In the genomic region with DNA sequence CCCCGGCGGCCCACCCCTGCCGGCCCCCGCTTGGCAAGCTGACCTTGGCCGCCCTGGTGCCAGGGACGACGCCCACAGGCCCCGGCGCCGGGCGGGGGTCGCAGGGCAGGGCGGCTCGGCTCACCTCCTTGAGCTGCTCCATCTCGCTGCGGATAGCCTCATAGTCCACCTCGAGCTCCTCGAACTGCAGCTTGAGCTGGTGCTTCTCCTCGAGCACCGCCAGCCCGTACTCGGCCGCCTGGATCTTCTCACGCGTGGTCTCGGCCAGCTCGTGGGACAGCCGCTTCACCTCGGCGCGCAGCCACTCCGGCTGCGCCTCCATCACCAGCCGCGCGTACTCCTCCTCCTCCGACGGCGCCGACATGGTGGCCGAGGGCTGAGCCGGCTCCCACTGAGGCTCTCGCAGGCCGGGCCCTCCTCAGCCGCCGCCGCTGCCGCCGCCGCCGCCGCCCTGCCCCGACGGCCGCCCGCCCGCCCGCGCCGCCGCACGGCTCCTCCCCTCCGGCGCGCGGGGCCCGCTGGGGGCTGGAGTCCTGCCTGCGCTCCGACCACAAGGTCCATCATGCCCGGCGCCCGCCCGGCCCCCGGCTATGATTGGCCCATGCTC, we compare ENCODE assay signal across 8 cellular contexts. TPM values are rescaled to one million over a fixed set of nuclear protein-coding genes. Genes with fewer than 3 reads are reported as not detected.
DNase-seq lines count a peak whose midpoint lies in the region; ATAC-seq and TF ChIP-seq lines count a peak whose summit lies in the region.

A gene (minus strand): TSS at position 453 of the 607 bp plus-strand sequence. CDS start 89 bp downstream, at position 364.

- peaks cover 57% of the 10 kb centered on the region for H3K4me1 Mint-ChIP-seq in activated B cell treated with CpG ODN at 0.5 μM for 24 hours
- peaks cover 32% of the 10 kb centered on the region for H3K4me1 Mint-ChIP-seq in glutamatergic neuron (ENCODE audit: low read depth, unreplicated experiment)

- H3K27me3 ChIP-seq in prostate gland (replicated peaks; ENCODE audit: insufficient read depth) = no peaks in the 10 kb centered on the region

- intact Hi-C loops in activated B cell treated with CpG ODN at 0.5 μM for 24 hours (cut with micrococcal nuclease) (loop anchor here (1.0 to 10.0 kb wide), 4 partner anchors 300 to 802 kb away; a partner anchor contains a TSS), prostate gland (cut with DNase I) (no loop called here)

- H3K36me3 Mint-ChIP-seq in activated B cell treated with CpG ODN at 0.5 μM for 24 hours (ENCODE audit: low read depth) = peaks cover 2% of the 10 kb centered on the region
- no peaks in the 10 kb centered on the region for H3K36me3 Mint-ChIP-seq in glutamatergic neuron (ENCODE audit: unreplicated experiment)

- H3K27ac Mint-ChIP-seq in activated B cell treated with CpG ODN at 0.5 μM for 24 hours = peak within 1 kb of the TSS; percentile 95
- H3K27ac Mint-ChIP-seq in glutamatergic neuron (ENCODE audit: unreplicated experiment) = peak within 1 kb of the TSS; percentile 97

- peak within 1 kb of the TSS; percentile 98 to 100 for H3K27ac ChIP-seq in prostate gland

- H3K4me1 ChIP-seq in prostate gland (replicated peaks) = peaks cover 12% of the 10 kb centered on the region

- peak; percentile 93 for ATAC-seq in HG02885 (IDR thresholded peaks at IDR 0.05; ENCODE audit: poor library complexity, unreplicated experiment)
- ATAC-seq in activated B cell treated with CpG ODN at 0.5 μM for 24 hours (ENCODE audit: low read depth) = no peak

- no peaks in the 10 kb centered on the region for H3K9me3 ChIP-seq in prostate gland

- H3K27me3 Mint-ChIP-seq in activated B cell treated with CpG ODN at 0.5 μM for 24 hours = no peaks in the 10 kb centered on the region
- peaks cover 12% of the 10 kb centered on the region for H3K27me3 Mint-ChIP-seq in glutamatergic neuron (ENCODE audit: unreplicated experiment)

- H3K9me3 Mint-ChIP-seq in activated B cell treated with CpG ODN at 0.5 μM for 24 hours (no peaks in the 10 kb centered on the region), glutamatergic neuron (ENCODE audit: unreplicated experiment) (peaks cover 15% of the 10 kb centered on the region)

- peak within 1 kb of the TSS; percentile 98 for H3K4me3 Mint-ChIP-seq in activated B cell treated with CpG ODN at 0.5 μM for 24 hours
- H3K4me3 Mint-ChIP-seq in glutamatergic neuron (ENCODE audit: unreplicated experiment) = peak within 1 kb of the TSS; percentile 94

- peak; percentile 99 for DNase-seq in GM03348 (ENCODE audit: low spot score)
- DNase-seq in activated B cell treated with CpG ODN at 0.5 μM for 24 hours = no peak
- peak; percentile 99 for DNase-seq in glutamatergic neuron
- DNase-seq in prostate gland (ENCODE audit: low spot score) = no peak
- no peak for DNase-seq in NCI-H774 (lab: John Stamatoyannopoulos, UW)
- DNase-seq in GF-D8 (lab: John Stamatoyannopoulos, UW) = no peak
- DNase-seq in SKM-1 (lab: John Stamatoyannopoulos, UW; ENCODE audit: unreplicated experiment) = no peak

- whole genome bisulfite sequencing in prostate gland = under 1% methylated on average over 54 of the region's 74 CpGs

- TF ChIP-seq CTCF in activated B cell treated with CpG ODN at 0.5 μM for 24 hours (IDR thresholded peaks at IDR 0.05) = no peak
- no peak for TF ChIP-seq CTCF in glutamatergic neuron (IDR thresholded peaks at IDR 0.05; ENCODE audit: partially characterized antibody, unreplicated experiment)
- no peak for TF ChIP-seq CTCF in prostate gland (IDR thresholded peaks at IDR 0.05)

- H3K36me3 ChIP-seq in prostate gland = no peaks in the 10 kb centered on the region

- peak within 1 kb of the TSS; percentile 77 to 100 for H3K4me3 ChIP-seq in prostate gland

- TF ChIP-seq POLR2A in prostate gland (IDR thresholded peaks at IDR 0.05) = peak; percentile 8

- POLR2A ChIA-PET in activated B cell treated with CpG ODN at 0.5 μM for 24 hours (lab: Charles Lee) = interaction anchor here (0.6 to 2.6 kb wide), 9 partner anchors 24 to 439 kb away, joined by 3 to 24 read pairs (median 4); a partner anchor contains a TSS

- CTCF ChIA-PET in activated B cell treated with CpG ODN at 0.5 μM for 24 hours (lab: Charles Lee) = interaction anchor here (1.0 to 2.0 kb wide), 6 partner anchors 26 to 94 kb away, joined by 3 to 10 read pairs (median 6); a partner anchor contains a TSS

RNA-seq across cellular contexts. Expression of the gene that starts here (rescaled TPM):
- total RNA-seq in activated B cell treated with CpG ODN at 0.5 μM for 24 hours (19.5 and 22.5 TPM in 2 replicates), glutamatergic neuron (ENCODE audit: unreplicated experiment) (43.7 TPM), prostate gland (10 to 100 TPM; 22.2 to 48.3 TPM)

Comparison
In these comparisons a context has a peak if more than half of its experiments do, and no peak if none do; other contexts are left out.
1. DNase-seq: peak in GM03348 (single experiment) and glutamatergic neuron (single experiment); none in activated B cell treated with CpG ODN at 0.5 μM for 24 hours (single experiment), prostate gland (single experiment), NCI-H774 (single experiment), GF-D8 (single experiment) and SKM-1 (single experiment).